Comparison of ENCODE assay signal across 1 cellular context in the genomic region with DNA sequence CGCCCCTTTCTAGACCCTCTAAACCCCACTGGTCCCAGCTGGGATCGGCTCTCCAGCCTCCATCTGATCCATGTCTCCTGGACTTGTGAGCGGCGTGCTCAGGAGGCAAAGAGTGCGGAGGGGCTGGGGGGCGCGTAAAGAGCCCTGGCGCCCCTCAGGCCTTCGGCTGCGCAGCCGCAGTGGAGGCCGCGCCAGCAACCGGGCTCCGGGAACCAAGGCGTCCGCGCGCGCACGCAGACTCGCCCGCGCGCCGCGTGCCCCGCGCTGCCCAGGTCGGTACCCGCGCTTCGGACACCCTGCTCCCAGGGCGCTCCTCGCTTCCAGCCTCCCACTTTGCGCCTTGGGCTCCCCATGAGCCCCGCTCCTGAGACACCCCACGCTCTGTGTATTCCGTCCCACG.
A peak's percentile ranks its signal among the peaks of the same experiment; 100 is the strongest.
TF ChIP-seq lines count a peak whose summit lies in the region.

No MANE protein-coding gene starts in this region.

TF ChIP-seq in H1, 55 proteins besides CTCF, POLR2A, EP300 and RAD21:
- TF ChIP-seq KDM4A (IDR thresholded peaks at IDR 0.05; ENCODE audit: low read depth, low read length, severe bottlenecking) (peak; percentile 35), NRF1 (IDR thresholded peaks at IDR 0.05; ENCODE audit: low read depth, low read length) (peak; percentile 43; the same call in 1 of the 2 replicates)
